Comparison of ENCODE assay signal across 8 cellular contexts in the genomic region with DNA sequence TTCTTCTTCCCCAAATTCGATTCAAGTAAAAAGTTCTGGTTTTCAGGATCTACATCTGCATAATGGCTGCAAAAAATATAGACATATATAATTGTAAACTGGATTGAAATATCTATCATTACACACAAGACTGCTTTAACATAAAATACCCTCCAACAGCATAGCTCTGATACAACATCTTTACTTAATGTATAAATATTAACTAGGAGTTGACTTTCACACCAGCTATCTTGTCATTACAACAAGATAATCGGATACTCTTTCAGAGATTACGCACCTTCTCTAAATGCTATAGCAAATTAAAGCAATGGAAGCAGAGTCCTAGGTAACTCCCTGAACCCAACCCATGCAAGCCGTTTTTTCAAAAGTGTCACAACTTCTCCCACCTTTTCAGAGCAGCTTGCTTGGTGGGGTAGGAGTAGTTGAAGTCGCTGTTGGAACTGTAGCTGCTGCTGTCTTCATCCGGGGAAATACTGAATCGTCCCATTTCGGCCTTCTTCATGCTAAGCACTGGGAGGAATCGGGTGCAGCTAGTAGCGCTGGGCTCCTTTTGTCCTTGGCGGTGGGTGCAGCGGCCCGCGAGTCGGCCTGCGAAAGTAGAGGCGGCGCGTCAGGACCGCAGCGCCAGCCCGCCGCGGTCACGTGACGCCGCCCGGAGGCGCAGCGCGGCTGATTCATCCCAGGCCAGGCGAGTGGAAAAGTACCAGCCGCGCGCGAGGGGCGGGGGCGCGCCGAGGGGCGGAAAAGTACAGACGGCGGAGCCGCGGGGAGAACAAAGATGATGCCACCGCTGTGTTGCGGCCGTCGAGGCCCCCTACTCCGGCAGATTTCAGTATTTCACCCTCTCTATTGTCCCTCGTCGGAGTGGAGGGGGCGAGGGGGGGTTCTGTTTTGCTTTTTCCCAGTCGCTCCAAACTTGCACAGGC. TPM values are rescaled to one million over a fixed set of nuclear protein-coding genes. Genes with fewer than 3 reads are reported as not detected.
DNase-seq lines count a peak whose midpoint lies in the region; ATAC-seq and TF ChIP-seq lines count a peak whose summit lies in the region.

No MANE protein-coding gene starts in this region.

- peak overlapping the region; percentile 100 for H3K27ac Mint-ChIP-seq in nephron progenitor cell
- H3K27ac Mint-ChIP-seq in stimulated activated naive CD8-positive, alpha-beta T cell treated with anti-CD3 and anti-CD28 coated beads, Interleukin-15, amount 100 ng/mL, for 72 hours = peak overlapping the region; percentile 100

- peak overlapping the region; percentile 89 for H3K27ac ChIP-seq in KMS-11

- H3K4me2 ChIP-seq in KMS-11 = peak overlapping the region; percentile 93

- DNase-seq in Daoy (ENCODE audit: low read depth) (peak; percentile 96), RPMI8226 (peak; percentile 97), fibroblast of pulmonary artery (ENCODE audit: low read depth) (peak; percentile 88), nephron progenitor cell (peak; percentile 94)
- DNase-seq in activated T-helper 9 cell treated with anti-CD3 and anti-CD28 coated beads, Interleukin-2, amount 50 U/mL, for 16 hours (ENCODE audit: low read depth) = peak; percentile 94
- DNase-seq in stimulated activated naive CD8-positive, alpha-beta T cell treated with anti-CD3 and anti-CD28 coated beads, Interleukin-15, amount 100 ng/mL, for 72 hours = peak; percentile 96

- no peak for TF ChIP-seq CTCF in KMS-11 (conservative IDR thresholded peaks at IDR 0.05; ENCODE audit: low read depth, low read length)
- no peak for TF ChIP-seq CTCF in fibroblast of pulmonary artery (IDR thresholded peaks at IDR 0.05; ENCODE audit: low read length, missing control alignments)
- no peak for TF ChIP-seq CTCF in nephron progenitor cell (IDR thresholded peaks at IDR 0.05)

- peak overlapping the region; percentile 93 for H3K9ac ChIP-seq in KMS-11

- H3K36me3 Mint-ChIP-seq in nephron progenitor cell (ENCODE audit: low read depth) = peaks cover 43% of the 10 kb centered on the region

- peak; percentile 36 for ATAC-seq in GM21786 (IDR thresholded peaks at IDR 0.05; ENCODE audit: unreplicated experiment)
- ATAC-seq in stimulated activated naive CD8-positive, alpha-beta T cell treated with anti-CD3 and anti-CD28 coated beads, Interleukin-15, amount 100 ng/mL, for 72 hours = peak; percentile 65

- peaks cover 54% of the 10 kb centered on the region for H3K4me1 ChIP-seq in KMS-11 (ENCODE audit: low read depth, poor library complexity, severe bottlenecking)

- 0 out of 2 replicates have a peak, but pooled peaks cover 8% of the 10 kb centered on the region for H4K20me1 ChIP-seq in KMS-11 (ENCODE audit: insufficient read depth)

- H3K36me3 ChIP-seq in KMS-11 (ENCODE audit: insufficient read depth) = peaks cover 33% of the 10 kb centered on the region

- H3K4me3 Mint-ChIP-seq in nephron progenitor cell = peak overlapping the region; percentile 99
- peak overlapping the region; percentile 97 to 98 for H3K4me3 Mint-ChIP-seq in stimulated activated naive CD8-positive, alpha-beta T cell treated with anti-CD3 and anti-CD28 coated beads, Interleukin-15, amount 100 ng/mL, for 72 hours

- peak overlapping the region; percentile 92; the same call in 1 of the 2 replicates for H2AFZ ChIP-seq in KMS-11 (ENCODE audit: low read depth)

- peaks cover 62% of the 10 kb centered on the region for H3K4me1 Mint-ChIP-seq in nephron progenitor cell
- peaks cover 72% of the 10 kb centered on the region for H3K4me1 Mint-ChIP-seq in stimulated activated naive CD8-positive, alpha-beta T cell treated with anti-CD3 and anti-CD28 coated beads, Interleukin-15, amount 100 ng/mL, for 72 hours

- H3K4me3 ChIP-seq in KMS-11 (IDR thresholded peaks at IDR 0.05; ENCODE audit: insufficient read depth, low read depth, low read length) = peak overlapping the region; percentile 71
- H3K4me3 ChIP-seq in fibroblast of pulmonary artery (replicated peaks; ENCODE audit: low read depth, low read length) = peak overlapping the region; percentile 88

- no peaks in the 10 kb centered on the region for H3K27me3 ChIP-seq in KMS-11 (ENCODE audit: insufficient read depth, low read depth)

- peaks cover 17% of the 10 kb centered on the region for H3K27me3 Mint-ChIP-seq in nephron progenitor cell (ENCODE audit: low read depth, poor library complexity)
- H3K27me3 Mint-ChIP-seq in stimulated activated naive CD8-positive, alpha-beta T cell treated with anti-CD3 and anti-CD28 coated beads, Interleukin-15, amount 100 ng/mL, for 72 hours = no peaks in the 10 kb centered on the region

- no peaks in the 10 kb centered on the region for H3K9me3 Mint-ChIP-seq in nephron progenitor cell
- H3K9me3 Mint-ChIP-seq in stimulated activated naive CD8-positive, alpha-beta T cell treated with anti-CD3 and anti-CD28 coated beads, Interleukin-15, amount 100 ng/mL, for 72 hours = no peaks in the 10 kb centered on the region

- H3K79me2 ChIP-seq in KMS-11 (ENCODE audit: insufficient read depth, low read depth) = peaks cover 60% of the 10 kb centered on the region

RNA-seq across cellular contexts. Expression of gene SLC38A2, which starts 1.5 kb away (rescaled TPM):
- 361 and 424 TPM in 2 replicates for total RNA-seq in Daoy (2014; rRNA removed; shearing (Covaris generic))

Comparison
In these comparisons a context has a peak if more than half of its experiments do, and no peak if none do; other contexts are left out.
1. Peak in every context shown above with its lines: DNase-seq, ATAC-seq, H3K4me3 ChIP-seq and H3K27ac ChIP-seq.